10 cellular contexts compared by ENCODE assay signal in genomic region chr16:89478576-89479221, GRCh38. TPM values are rescaled to one million over a fixed set of nuclear protein-coding genes. Genes with fewer than 3 reads are reported as not detected.
A peak's percentile ranks its signal among the peaks of the same experiment; 100 is the strongest.
DNase-seq lines count a peak whose midpoint lies in the region; ATAC-seq, FAIRE-seq and TF ChIP-seq lines count a peak whose summit lies in the region.
"Had no signal": no experiment of that assay in that cellular context is flagged by ENCODE, and none has a peak within 500 bp of the region (broad histone marks: within the 10 kb centered on the region; RNA-seq: fewer than 3 reads in every experiment).

No MANE protein-coding gene starts in this region.

- H3K27me3 Mint-ChIP-seq in CD4-positive, CD25-positive, alpha-beta regulatory T cell, result no peaks in the 10 kb centered on the region
- no peaks in the 10 kb centered on the region for H3K27me3 Mint-ChIP-seq in natural killer cell (ENCODE audit: low read depth in 2 of 2)

- peaks cover 99% of the 10 kb centered on the region for H3K4me1 ChIP-seq in CD4-positive, CD25-positive, alpha-beta regulatory T cell (ENCODE audit: control insufficient read depth, insufficient read depth, low read length, poor library complexity, severe bottlenecking)

- TF ChIP-seq CTCF in bronchial epithelial cell (IDR thresholded peaks at IDR 0.05; ENCODE audit: insufficient read depth, low read length, severe bottlenecking) (no peak), natural killer cell (IDR thresholded peaks at IDR 0.05) (no peak), dorsolateral prefrontal cortex (IDR thresholded peaks at IDR 0.05 in 54 of 56, conservative IDR thresholded peaks at IDR 0.05 in 2 of 56; ENCODE audit: low read depth in 1 of 56, partially characterized antibody in 56 of 56) (no peak)

- no peak for DNase-seq in CD4-positive, CD25-positive, alpha-beta regulatory T cell
- DNase-seq in MG63 (peak; percentile 28), bronchial epithelial cell (ENCODE audit: low read depth) (peak; percentile 96), natural killer cell (no peak), dorsolateral prefrontal cortex (no peak), NCI-H2029 treated with DMSO at 0.1 percent for 48 hours (lab: John Stamatoyannopoulos, UW) (no peak), cardiac septum (ENCODE audit: low spot score) (no peak)
- DNase-seq: activated CD4-positive, alpha-beta T cell treated with anti-CD3 and anti-CD28 coated beads, Interleukin-2, amount 50 U/mL, for 1 hour; midbrain had no signal

- H3K36me3 Mint-ChIP-seq in CD4-positive, CD25-positive, alpha-beta regulatory T cell, result peaks cover 23% of the 10 kb centered on the region
- no peaks in the 10 kb centered on the region for H3K36me3 Mint-ChIP-seq in natural killer cell

- FAIRE-seq in bronchial epithelial cell (lab: Jason Lieb, UNC), result no peak

- H3K27ac Mint-ChIP-seq in CD4-positive, CD25-positive, alpha-beta regulatory T cell, result peak overlapping the region; percentile 93 to 96 (median 94)
- peak overlapping the region; percentile 78 for H3K27ac Mint-ChIP-seq in natural killer cell

- no peaks in the 10 kb centered on the region for H3K9me3 ChIP-seq in CD4-positive, CD25-positive, alpha-beta regulatory T cell (ENCODE audit: control insufficient read depth in 2 of 2, low read length in 2 of 2)
- H3K9me3 ChIP-seq in MG63, result no peaks in the 10 kb centered on the region

- peak overlapping the region; percentile 62 for H3K4me3 ChIP-seq in CD4-positive, CD25-positive, alpha-beta regulatory T cell (ENCODE audit: low read depth, low read length)
- no peak overlapping the region for H3K4me3 ChIP-seq in MG63
- H3K4me3 ChIP-seq in bronchial epithelial cell (ENCODE audit: low read depth, low read length), result no peak overlapping the region
- H3K4me3 ChIP-seq in dorsolateral prefrontal cortex, result no peak overlapping the region

- peaks cover 29 to 91% (median 77%) of the 10 kb centered on the region in 4 donors for H3K4me1 Mint-ChIP-seq in CD4-positive, CD25-positive, alpha-beta regulatory T cell
- peaks cover 87% of the 10 kb centered on the region in 2 donors for H3K4me1 Mint-ChIP-seq in natural killer cell

- no peaks in the 10 kb centered on the region for H3K36me3 ChIP-seq in CD4-positive, CD25-positive, alpha-beta regulatory T cell (ENCODE audit: control insufficient read depth, insufficient read depth, low read length)
- H3K36me3 ChIP-seq in MG63 (0 out of 2 replicates have a peak, but pooled peaks cover 4% of the 10 kb centered on the region), bronchial epithelial cell (ENCODE audit: control insufficient read depth, insufficient read depth, low read length) (no peaks in the 10 kb centered on the region)

- intact Hi-C loops in natural killer cell (cut with micrococcal nuclease) (no loop called here), dorsolateral prefrontal cortex (cut with DNase I) (no loop called here), cardiac septum (cut with DNase I) (no loop called here)

- peak overlapping the region; percentile 51 for H3K27ac ChIP-seq in CD4-positive, CD25-positive, alpha-beta regulatory T cell (ENCODE audit: insufficient read depth, low read length, poor library complexity, severe bottlenecking)
- no peak overlapping the region for H3K27ac ChIP-seq in dorsolateral prefrontal cortex

- no peaks in the 10 kb centered on the region for H3K27me3 ChIP-seq in CD4-positive, CD25-positive, alpha-beta regulatory T cell (ENCODE audit: control insufficient read depth, insufficient read depth, low read length)
- no peaks in the 10 kb centered on the region for H3K27me3 ChIP-seq in MG63
- H3K27me3 ChIP-seq in bronchial epithelial cell (ENCODE audit: control insufficient read depth, insufficient read depth, low read length), result no peaks in the 10 kb centered on the region
- no peaks in the 10 kb centered on the region for H3K27me3 ChIP-seq in dorsolateral prefrontal cortex

- peak overlapping the region; percentile 72 to 89 (median 86) for H3K4me3 Mint-ChIP-seq in CD4-positive, CD25-positive, alpha-beta regulatory T cell
- peak overlapping the region; percentile 79 for H3K4me3 Mint-ChIP-seq in natural killer cell

- no peaks in the 10 kb centered on the region for H3K9me3 Mint-ChIP-seq in CD4-positive, CD25-positive, alpha-beta regulatory T cell
- no peaks in the 10 kb centered on the region for H3K9me3 Mint-ChIP-seq in natural killer cell

- ATAC-seq in CD4-positive, CD25-positive, alpha-beta regulatory T cell (ENCODE audit: low read depth in 2 of 2), result peak in 1 of 2 donors; percentile 17
- ATAC-seq in natural killer cell, result peak; percentile 21 to 60 (median 53)
- no peak for ATAC-seq in GM18870 (IDR thresholded peaks at IDR 0.05; ENCODE audit: unreplicated experiment)

RNA-seq across cellular contexts. Expression of gene ANKRD11, which starts 11.7 kb away (rescaled TPM):
- 323 TPM for total RNA-seq in CD4-positive, CD25-positive, alpha-beta regulatory T cell
- 10 to 100 TPM in 3 of 4 donors, 1 to 10 TPM in 1; 8.7 to 19.4 (median 14.3) TPM for polyA plus RNA-seq in CD4-positive, CD25-positive, alpha-beta regulatory T cell
- 54.3 and 98.9 TPM in 2 replicates for total RNA-seq in MG63 (2014; rRNA removed; shearing (Covaris generic); ENCODE audit: low replicate concordance)
- total RNA-seq in bronchial epithelial cell (64.5 and 84.2 TPM in 2 replicates), natural killer cell (100 to 1,000 TPM; 230 to 299 (median 287) TPM), dorsolateral prefrontal cortex (100 to 1,000 TPM; 131 to 216 (median 167) TPM), cardiac septum (77.9 TPM)

RNA-seq across cellular contexts. Expression of gene SPG7, which starts 29.5 kb away (rescaled TPM):
- 184 TPM for total RNA-seq in CD4-positive, CD25-positive, alpha-beta regulatory T cell
- polyA plus RNA-seq in CD4-positive, CD25-positive, alpha-beta regulatory T cell, result 10 to 100 TPM; 34.4 to 41.4 (median 38.1) TPM
- total RNA-seq in MG63 (2014; rRNA removed; shearing (Covaris generic); ENCODE audit: low replicate concordance), result 52.8 and 71.9 TPM in 2 replicates
- total RNA-seq in bronchial epithelial cell (63.1 and 73.2 TPM in 2 replicates), natural killer cell (100 to 1,000 TPM; 142 to 195 (median 180) TPM), dorsolateral prefrontal cortex (100 to 1,000 TPM; 115 to 276 (median 151) TPM), cardiac septum (89.5 TPM)

Comparison
In these comparisons a context has a peak if more than half of its experiments do, and no peak if none do; other contexts are left out.
1. DNase-seq: peak in MG63 (single experiment) and bronchial epithelial cell (single experiment); none in CD4-positive, CD25-positive, alpha-beta regulatory T cell (0 of 3), natural killer cell (single experiment), dorsolateral prefrontal cortex (0 of 10), NCI-H2029 treated with DMSO at 0.1 percent for 48 hours (single experiment) and cardiac septum (single experiment).